In the genomic region with DNA sequence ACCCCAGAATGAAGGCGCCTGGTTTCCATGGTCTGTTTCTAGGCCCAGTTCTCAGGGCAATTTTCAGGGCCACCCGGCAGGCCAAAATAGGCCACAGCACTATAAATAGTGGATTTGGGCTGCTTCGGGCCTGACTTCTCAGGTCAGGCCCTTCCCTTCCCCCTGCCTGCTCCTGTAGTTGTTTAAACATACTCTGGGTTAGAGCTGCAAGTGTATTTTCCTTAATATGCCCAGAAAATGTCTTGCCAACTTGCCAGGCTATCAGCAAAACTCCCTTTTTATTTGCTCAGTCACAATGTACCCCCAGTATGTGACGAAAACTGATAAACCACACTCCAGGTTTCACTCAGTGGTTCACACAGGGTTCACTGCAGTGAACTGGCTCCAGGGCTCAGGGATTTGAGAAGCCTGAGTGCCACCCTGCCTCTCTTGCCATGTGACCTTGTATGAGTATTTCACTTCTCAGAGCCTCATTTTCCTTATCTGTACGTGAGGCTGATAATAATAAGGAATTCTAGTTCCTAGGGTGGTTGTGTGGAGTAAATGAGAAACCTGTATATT, we compare ENCODE assay signal across 11 cellular contexts.
DNase-seq lines count a peak whose midpoint lies in the region; ATAC-seq and TF ChIP-seq lines count a peak whose summit lies in the region.
"Had no signal": no experiment of that assay in that cellular context is flagged by ENCODE, and none has a peak within 500 bp of the region (broad histone marks: within the 10 kb centered on the region; RNA-seq: fewer than 3 reads in every experiment).

No MANE protein-coding gene starts in this region.

- no peaks in the 10 kb centered on the region for H3K27me3 Mint-ChIP-seq in Calu3 (ENCODE audit: unreplicated experiment)
- peaks cover 4% of the 10 kb centered on the region for H3K27me3 Mint-ChIP-seq in brain
- no peaks in the 10 kb centered on the region for H3K27me3 Mint-ChIP-seq in stimulated activated memory B cell treated with anti-CD40 and anti-IgM and Interleukin-4, amounts not matched to agents 10 μg/mL and 1 μg/mL and 100 μg/mL, for 72 hours

- H3K4me3 ChIP-seq in mesodermal cell (ENCODE audit: extremely low read depth, insufficient read depth, low read length, poor library complexity, severe bottlenecking), result no peak overlapping the region
- H3K4me3 ChIP-seq: esophagus squamous epithelium had no signal

- H3K4me1 ChIP-seq in mesodermal cell (ENCODE audit: control insufficient read depth, insufficient read depth, low read length, poor library complexity, severe bottlenecking), result peaks cover 2% of the 10 kb centered on the region
- H3K4me1 ChIP-seq: parathyroid adenoma had no signal

- H3K27ac Mint-ChIP-seq in Calu3 (ENCODE audit: unreplicated experiment) (peak overlapping the region; percentile 94), brain (peak overlapping the region in 4 of 5 experiments; percentile 53 to 95 (median 78))
- no peak overlapping the region for H3K27ac Mint-ChIP-seq in stimulated activated memory B cell treated with anti-CD40 and anti-IgM and Interleukin-4, amounts not matched to agents 10 μg/mL and 1 μg/mL and 100 μg/mL, for 72 hours
- H3K27ac Mint-ChIP-seq: activated T-helper 1 cell treated with anti-CD3 and anti-CD28 coated beads, Interleukin-12 subunit alpha, Interleukin-12 subunit beta, Interleukin-2, Interleukin-4 antibody, amounts not matched to agents 30 ng/mL and 10 ng/mL and 1 ng/mL, durations not matched to agents 14 hours and 24 hours and 36 hours had no signal

- no peak for TF ChIP-seq CTCF in Calu3 (IDR thresholded peaks at IDR 0.05; ENCODE audit: unreplicated experiment)
- TF ChIP-seq CTCF in brain (conservative IDR thresholded peaks at IDR 0.05), result no peak

- intact Hi-C loops in Calu3 (cut with micrococcal nuclease; ENCODE audit: unreplicated experiment), result loop anchor here (1.0 kb wide), 1 partner anchor 54 kb away; no protein-coding TSS in a partner anchor

- H3K4me1 Mint-ChIP-seq in Calu3 (ENCODE audit: low read depth, unreplicated experiment) (peaks cover 85% of the 10 kb centered on the region), brain (peaks cover 17% of the 10 kb centered on the region)
- peaks cover 8% of the 10 kb centered on the region for H3K4me1 Mint-ChIP-seq in stimulated activated memory B cell treated with anti-CD40 and anti-IgM and Interleukin-4, amounts not matched to agents 10 μg/mL and 1 μg/mL and 100 μg/mL, for 72 hours

- H3K36me3 Mint-ChIP-seq in Calu3 (ENCODE audit: insufficient read depth, unreplicated experiment) (peaks cover 57% of the 10 kb centered on the region), brain (peaks cover 32% of the 10 kb centered on the region)
- peaks cover 6% of the 10 kb centered on the region for H3K36me3 Mint-ChIP-seq in stimulated activated memory B cell treated with anti-CD40 and anti-IgM and Interleukin-4, amounts not matched to agents 10 μg/mL and 1 μg/mL and 100 μg/mL, for 72 hours

- peak overlapping the region; percentile 46 for H3K27ac ChIP-seq in mesodermal cell (ENCODE audit: low read depth, low read length, severe bottlenecking)
- H3K27ac ChIP-seq: parathyroid adenoma had no signal

- BruUV-seq in Calu3 (replicated peaks; lab: Mats Ljungman, UMichigan), result no TSS peak

- ATAC-seq in HG02678 (IDR thresholded peaks at IDR 0.05; ENCODE audit: unreplicated experiment), result peak; percentile 76
- ATAC-seq in stimulated activated memory B cell treated with anti-CD40 and anti-IgM and Interleukin-4, amounts not matched to agents 10 μg/mL and 1 μg/mL and 100 μg/mL, for 72 hours, result no peak

- H3K9me3 Mint-ChIP-seq in Calu3 (ENCODE audit: low read depth, unreplicated experiment) (peaks cover 4% of the 10 kb centered on the region), brain (peaks cover 12 to 20% (median 20%) of the 10 kb centered on the region in 5 experiments)
- peaks cover 12% of the 10 kb centered on the region for H3K9me3 Mint-ChIP-seq in stimulated activated memory B cell treated with anti-CD40 and anti-IgM and Interleukin-4, amounts not matched to agents 10 μg/mL and 1 μg/mL and 100 μg/mL, for 72 hours

- CTCF ChIA-PET in Calu3 (lab: Charles Lee), result interaction anchor here (0.8 to 1.2 kb wide), 3 partner anchors 37 to 54 kb away, joined by 3 read pairs; no protein-coding TSS in a partner anchor

- DNase-seq in Calu3, result peak; percentile 85
- no peak for DNase-seq in NCI-H146 (lab: John Stamatoyannopoulos, UW)
- no peak for DNase-seq in SIG-M5 (lab: John Stamatoyannopoulos, UW)
- no peak for DNase-seq in NCI-H524 (lab: John Stamatoyannopoulos, UW)
- DNase-seq: esophagus squamous epithelium had no signal

- peak overlapping the region; percentile 27 for H3K4me3 Mint-ChIP-seq in Calu3 (ENCODE audit: low read depth, unreplicated experiment)
- H3K4me3 Mint-ChIP-seq in brain, result no peak overlapping the region
- H3K4me3 Mint-ChIP-seq in stimulated activated memory B cell treated with anti-CD40 and anti-IgM and Interleukin-4, amounts not matched to agents 10 μg/mL and 1 μg/mL and 100 μg/mL, for 72 hours, result no peak overlapping the region
- H3K4me3 Mint-ChIP-seq: activated T-helper 1 cell treated with anti-CD3 and anti-CD28 coated beads, Interleukin-12 subunit alpha, Interleukin-12 subunit beta, Interleukin-2, Interleukin-4 antibody, amounts not matched to agents 30 ng/mL and 10 ng/mL and 1 ng/mL, durations not matched to agents 14 hours and 24 hours and 36 hours had no signal

- 79 to 90% methylated on average over 2 to 4 of the region's 5 CpGs for WGBS in mesodermal cell (ENCODE audit: insufficient coverage in 2 of 2), 2 experiments

- H3K36me3 ChIP-seq in mesodermal cell (ENCODE audit: control insufficient read depth, insufficient read depth, low read length), result no peaks in the 10 kb centered on the region
- H3K36me3 ChIP-seq: esophagus squamous epithelium had no signal

- peaks cover 14% of the 10 kb centered on the region for H3K9me3 ChIP-seq in mesodermal cell (ENCODE audit: control insufficient read depth, low read length)
